In the genomic region with DNA sequence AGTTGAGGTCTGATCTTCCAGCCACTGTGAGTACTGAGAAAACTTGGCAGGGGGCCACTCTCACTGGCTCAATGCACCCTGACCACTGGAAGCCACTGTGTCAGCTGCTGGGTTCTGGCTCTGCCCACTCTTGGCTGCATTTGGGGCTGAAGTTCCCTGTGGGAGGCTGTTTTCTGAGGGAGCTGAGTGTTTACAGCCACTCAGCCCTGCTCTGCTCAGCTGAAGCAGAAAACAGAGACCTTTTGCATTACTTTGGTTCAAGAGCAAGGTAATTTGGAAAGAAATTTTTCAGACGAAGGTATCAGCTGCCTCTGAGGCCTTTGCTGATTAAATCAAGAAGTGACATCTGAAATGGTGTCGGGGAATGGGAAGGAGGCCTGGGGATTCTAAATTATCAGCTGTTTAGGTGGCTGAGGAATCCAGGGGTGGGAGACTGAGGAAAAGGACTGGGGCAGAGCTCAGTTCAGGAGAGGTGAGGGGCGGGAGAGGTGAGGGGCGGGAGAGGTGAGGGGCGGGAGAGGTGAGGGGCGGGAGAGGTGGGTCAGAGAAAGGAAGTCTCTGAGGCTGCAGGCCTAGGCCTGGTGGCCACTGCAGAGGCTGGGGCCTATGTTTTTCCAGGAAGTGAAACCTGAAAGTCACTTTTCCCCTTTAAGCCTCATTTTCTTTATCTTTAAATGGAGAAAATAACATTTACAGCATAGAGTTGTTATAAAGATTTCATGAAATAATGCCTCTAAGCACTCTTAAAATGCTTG, we compare ENCODE assay signal across 9 cellular contexts. TPM values are rescaled to one million over a fixed set of nuclear protein-coding genes. Genes with fewer than 3 reads are reported as not detected.
DNase-seq lines count a peak whose midpoint lies in the region; ATAC-seq and TF ChIP-seq lines count a peak whose summit lies in the region.
"Had no signal": no experiment of that assay in that cellular context is flagged by ENCODE, and none has a peak within 500 bp of the region (broad histone marks: within the 10 kb centered on the region; RNA-seq: fewer than 3 reads in every experiment).

A gene with protein sequence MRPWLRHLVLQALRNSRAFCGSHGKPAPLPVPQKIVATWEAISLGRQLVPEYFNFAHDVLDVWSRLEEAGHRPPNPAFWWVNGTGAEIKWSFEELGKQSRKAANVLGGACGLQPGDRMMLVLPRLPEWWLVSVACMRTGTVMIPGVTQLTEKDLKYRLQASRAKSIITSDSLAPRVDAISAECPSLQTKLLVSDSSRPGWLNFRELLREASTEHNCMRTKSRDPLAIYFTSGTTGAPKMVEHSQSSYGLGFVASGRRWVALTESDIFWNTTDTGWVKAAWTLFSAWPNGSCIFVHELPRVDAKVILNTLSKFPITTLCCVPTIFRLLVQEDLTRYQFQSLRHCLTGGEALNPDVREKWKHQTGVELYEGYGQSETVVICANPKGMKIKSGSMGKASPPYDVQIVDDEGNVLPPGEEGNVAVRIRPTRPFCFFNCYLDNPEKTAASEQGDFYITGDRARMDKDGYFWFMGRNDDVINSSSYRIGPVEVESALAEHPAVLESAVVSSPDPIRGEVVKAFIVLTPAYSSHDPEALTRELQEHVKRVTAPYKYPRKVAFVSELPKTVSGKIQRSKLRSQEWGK (plus strand): TSS at position 137 of the 755 bp plus-strand sequence. CDS start 1,951 bp downstream, outside the sequence.

- no CpG with 5 or more reads among the region's 6 CpGs for WGBS in trophoblast cell (ENCODE audit: extremely low coverage, insufficient coverage, insufficient read length)
- 62 to 84% methylated on average over 4 of the region's 6 CpGs for WGBS in esophagus squamous epithelium, 2 donors

- H3K27ac Mint-ChIP-seq in activated naive CD4-positive, alpha-beta T cell treated with anti-CD3 and anti-CD28 coated beads, Interleukin-2, amount 10 ng/mL, durations not matched to agents 7 days and 5 days: no peak within 1 kb of the TSS

- no peaks in the 10 kb centered on the region for H3K79me1 ChIP-seq in trophoblast cell (ENCODE audit: low read length)

- no peak within 1 kb of the TSS for H3K4me2 ChIP-seq in trophoblast cell (ENCODE audit: low read length)

- H3K27me3 Mint-ChIP-seq in activated naive CD4-positive, alpha-beta T cell treated with anti-CD3 and anti-CD28 coated beads, Interleukin-2, amount 10 ng/mL, durations not matched to agents 7 days and 5 days: peaks cover 5% of the 10 kb centered on the region

- no peak within 1 kb of the TSS for H4K8ac ChIP-seq in trophoblast cell (ENCODE audit: low read depth, low read length)

- no peak within 1 kb of the TSS for H2BK5ac ChIP-seq in trophoblast cell (ENCODE audit: low read depth, low read length, poor library complexity)

- H3K4me1 ChIP-seq in trophoblast cell (ENCODE audit: control insufficient read depth in 1 of 2, insufficient read depth in 2 of 2, low read length in 2 of 2) (no peaks in the 10 kb centered on the region), esophagus squamous epithelium (no peaks in the 10 kb centered on the region)

- no peak within 1 kb of the TSS for H2AK5ac ChIP-seq in trophoblast cell (ENCODE audit: low read length)

- H3K23ac ChIP-seq in trophoblast cell (ENCODE audit: low read length): no peak within 1 kb of the TSS

- no peak within 1 kb of the TSS for H4K91ac ChIP-seq in trophoblast cell (ENCODE audit: low read depth, low read length)

- H3K4me1 Mint-ChIP-seq in activated naive CD4-positive, alpha-beta T cell treated with anti-CD3 and anti-CD28 coated beads, Interleukin-2, amount 10 ng/mL, durations not matched to agents 7 days and 5 days: no peaks in the 10 kb centered on the region

- H3K9ac ChIP-seq in trophoblast cell (ENCODE audit: low read length): no peak within 1 kb of the TSS

- no peak within 1 kb of the TSS for H2AFZ ChIP-seq in trophoblast cell (ENCODE audit: insufficient read depth, low read length, poor library complexity)

- no peak within 1 kb of the TSS for H3K4me3 Mint-ChIP-seq in activated naive CD4-positive, alpha-beta T cell treated with anti-CD3 and anti-CD28 coated beads, Interleukin-2, amount 10 ng/mL, durations not matched to agents 7 days and 5 days

- no peak within 1 kb of the TSS for H3K4ac ChIP-seq in trophoblast cell (ENCODE audit: low read depth, low read length)

- H3K14ac ChIP-seq in trophoblast cell (ENCODE audit: low read length): no peak within 1 kb of the TSS

- H3K27ac ChIP-seq in trophoblast cell (ENCODE audit: low read depth, low read length) (no peak within 1 kb of the TSS), esophagus squamous epithelium (peak within 1 kb of the TSS in 2 of 4 donors; percentile 44 to 48)

- CTCF ChIA-PET in activated naive CD4-positive, alpha-beta T cell treated with anti-CD3 and anti-CD28 coated beads, Interleukin-2, amount 10 ng/mL, durations not matched to agents 7 days and 5 days (lab: Charles Lee): no interaction called here

- intact Hi-C loops in esophagus squamous epithelium (cut with DNase I): no loop called here

- H3K79me2 ChIP-seq in trophoblast cell (ENCODE audit: control insufficient read depth, insufficient read depth, low read length, poor library complexity): no peaks in the 10 kb centered on the region

- no peak for TF ChIP-seq POLR2A in esophagus squamous epithelium (IDR thresholded peaks at IDR 0.05)

- H3K9me3 ChIP-seq in trophoblast cell (ENCODE audit: insufficient read depth, low read depth, low read length) (no peaks in the 10 kb centered on the region), esophagus squamous epithelium (no peaks in the 10 kb centered on the region)

- H3K4me3 ChIP-seq in epithelial cell of proximal tubule (ENCODE audit: low read depth, low read length): peak within 1 kb of the TSS; percentile 44
- H3K4me3 ChIP-seq in trophoblast cell (ENCODE audit: low read depth, low read length): no peak within 1 kb of the TSS
- H3K4me3 ChIP-seq in esophagus squamous epithelium: no peak within 1 kb of the TSS

- ATAC-seq in GM18868 (IDR thresholded peaks at IDR 0.05; ENCODE audit: unreplicated experiment): peak; percentile 50
- peak; percentile 44 for ATAC-seq in HG03571 (IDR thresholded peaks at IDR 0.05; ENCODE audit: unreplicated experiment)

- no peak within 1 kb of the TSS for H2BK12ac ChIP-seq in trophoblast cell (ENCODE audit: low read length)

- no peak within 1 kb of the TSS for H2BK120ac ChIP-seq in trophoblast cell (ENCODE audit: insufficient read depth, low read length, poor library complexity)

- H3K36me3 Mint-ChIP-seq in activated naive CD4-positive, alpha-beta T cell treated with anti-CD3 and anti-CD28 coated beads, Interleukin-2, amount 10 ng/mL, durations not matched to agents 7 days and 5 days: no peaks in the 10 kb centered on the region

- H3K36me3 ChIP-seq in trophoblast cell (ENCODE audit: control insufficient read depth in 1 of 2, insufficient read depth in 2 of 2, low read length in 2 of 2) (no peaks in the 10 kb centered on the region), esophagus squamous epithelium (no peaks in the 10 kb centered on the region)

- no peaks in the 10 kb centered on the region for H3K9me3 Mint-ChIP-seq in activated naive CD4-positive, alpha-beta T cell treated with anti-CD3 and anti-CD28 coated beads, Interleukin-2, amount 10 ng/mL, durations not matched to agents 7 days and 5 days

- H3K27me3 ChIP-seq in trophoblast cell (ENCODE audit: insufficient read depth, low read length) (no peaks in the 10 kb centered on the region), esophagus squamous epithelium (no peaks in the 10 kb centered on the region)

- no peak for TF ChIP-seq CTCF in epithelial cell of proximal tubule (conservative IDR thresholded peaks at IDR 0.05; ENCODE audit: low read depth, low read length)
- no peak for TF ChIP-seq CTCF in esophagus squamous epithelium (IDR thresholded peaks at IDR 0.05)

- H4K12ac ChIP-seq in trophoblast cell (ENCODE audit: low read depth, low read length): peak within 1 kb of the TSS; percentile 80

- DNase-seq in epithelial cell of proximal tubule (ENCODE audit: low read depth) (no peak), trophoblast cell (no peak), NCI-H446 (lab: John Stamatoyannopoulos, UW) (no peak), activated gamma-delta T cell (lab: John Stamatoyannopoulos, UW) (no peak), esophagus squamous epithelium (lab: John Stamatoyannopoulos, UW) (no peak)
- DNase-seq in activated naive CD4-positive, alpha-beta T cell treated with anti-CD3 and anti-CD28 coated beads, Interleukin-2, amount 10 ng/mL, durations not matched to agents 7 days and 5 days: no peak
- DNase-seq: NCI-H2081 treated with DMSO at 0.1 percent for 48 hours had no signal

- no peak within 1 kb of the TSS for H3K18ac ChIP-seq in trophoblast cell (ENCODE audit: low read length)

RNA-seq across cellular contexts. Expression of the gene that starts here (rescaled TPM):
- total RNA-seq in epithelial cell of proximal tubule (0.12 TPM in 1 of 2 replicates, not detected in the other), esophagus squamous epithelium (1 to 10 TPM in 1 of 4 donors, under 1 TPM in 1, not detected in 2; 1.00 to 4.8 TPM)
- polyA plus RNA-seq in trophoblast cell (2013): not detected in 2 replicates
